ENCODE assay signal across 19 cellular contexts in the genomic region with DNA sequence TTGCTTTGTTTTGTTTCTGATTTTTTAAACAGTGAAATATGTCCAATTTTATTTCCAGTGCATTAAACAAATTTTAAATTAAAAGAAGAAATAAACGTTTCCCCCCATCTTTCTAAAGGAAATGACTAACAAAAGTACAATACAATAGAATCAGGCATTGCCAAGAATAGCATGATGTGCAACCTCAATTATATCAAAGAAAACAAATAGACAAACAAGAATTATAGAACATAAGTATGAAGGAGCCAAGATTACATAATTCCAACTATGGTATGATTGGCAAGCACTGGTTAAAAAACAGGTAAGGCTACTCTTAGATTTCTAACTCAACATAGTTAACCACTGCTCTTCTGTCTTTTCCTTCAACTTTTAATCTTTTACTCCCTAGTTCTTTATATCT. TPM values are rescaled to one million over a fixed set of nuclear protein-coding genes. Genes with fewer than 3 reads are reported as not detected.
DNase-seq lines count a peak whose midpoint lies in the region; ATAC-seq, FAIRE-seq and TF ChIP-seq lines count a peak whose summit lies in the region.
"Had no signal": no experiment of that assay in that cellular context is flagged by ENCODE, and none has a peak within 500 bp of the region (broad histone marks: within the 10 kb centered on the region; RNA-seq: fewer than 3 reads in every experiment).

No MANE protein-coding gene starts in this region.

- TF ChIP-seq CTCF in bronchial epithelial cell (IDR thresholded peaks at IDR 0.05; ENCODE audit: insufficient read depth, low read length, severe bottlenecking) (no peak), fibroblast of pulmonary artery (IDR thresholded peaks at IDR 0.05; ENCODE audit: low read length, missing control alignments) (no peak)

- DNase-seq in NCI-H2029 treated with DMSO at 0.1 percent for 48 hours (lab: John Stamatoyannopoulos, UW) (peak; percentile 3), NCI-H2029 (lab: John Stamatoyannopoulos, UW) (no peak), LHCN-M2 (ENCODE audit: low read depth) (peak; percentile 41), bronchial epithelial cell (ENCODE audit: low read depth) (peak; percentile 57), fibroblast of pulmonary artery (ENCODE audit: low read depth) (peak; percentile 80), pons (ENCODE audit: low spot score) (no peak), UCSD-AML1 (lab: John Stamatoyannopoulos, UW; ENCODE audit: unreplicated experiment) (no peak)
- DNase-seq: 8988T; CD4-positive, alpha-beta memory T cell; HCEC 1CT; NCI-H187 treated with DMSO at 0.1 percent for 48 hours; NCI-H526; SJCRH30 had no signal

- FAIRE-seq in bronchial epithelial cell (lab: Jason Lieb, UNC): no peak
- FAIRE-seq: GM12891, GM19239, K562 had no signal

- no peaks in the 10 kb centered on the region for H3K27me3 ChIP-seq in bronchial epithelial cell (ENCODE audit: control insufficient read depth, insufficient read depth, low read length)
- H3K27me3 ChIP-seq: SJCRH30 had no signal

- no peak for ATAC-seq in HG02588 (IDR thresholded peaks at IDR 0.05; ENCODE audit: unreplicated experiment)
- ATAC-seq: K562 had no signal

- H3K36me3 ChIP-seq in bronchial epithelial cell (ENCODE audit: control insufficient read depth, insufficient read depth, low read length): no peaks in the 10 kb centered on the region
- H3K36me3 ChIP-seq: SJCRH30 had no signal

- H3K4me3 ChIP-seq in bronchial epithelial cell (ENCODE audit: low read depth, low read length) (no peak overlapping the region), fibroblast of pulmonary artery (replicated peaks; ENCODE audit: low read depth, low read length) (no peak overlapping the region)
- H3K4me3 ChIP-seq: GM23338, K562, SJCRH30 had no signal

RNA-seq across cellular contexts. Expression of gene TIGIT, which starts 26.4 kb away (rescaled TPM):
- total RNA-seq in LHCN-M2 (2014; rRNA removed) (not detected in 2 replicates), bronchial epithelial cell (not detected in 2 replicates)
- polyA plus RNA-seq in LHCN-M2 (2012): not detected
- polyA plus RNA-seq: BJ, K562 had no signal

Comparison
In these comparisons a context has a peak if more than half of its experiments do, and no peak if none do; other contexts are left out.
1. DNase-seq: peak in NCI-H2029 treated with DMSO at 0.1 percent for 48 hours (single experiment), LHCN-M2 (single experiment), bronchial epithelial cell (single experiment) and fibroblast of pulmonary artery (single experiment); none in NCI-H2029 (single experiment), pons (single experiment) and UCSD-AML1 (single experiment).